1 cellular context compared by ENCODE assay signal in the genomic region with DNA sequence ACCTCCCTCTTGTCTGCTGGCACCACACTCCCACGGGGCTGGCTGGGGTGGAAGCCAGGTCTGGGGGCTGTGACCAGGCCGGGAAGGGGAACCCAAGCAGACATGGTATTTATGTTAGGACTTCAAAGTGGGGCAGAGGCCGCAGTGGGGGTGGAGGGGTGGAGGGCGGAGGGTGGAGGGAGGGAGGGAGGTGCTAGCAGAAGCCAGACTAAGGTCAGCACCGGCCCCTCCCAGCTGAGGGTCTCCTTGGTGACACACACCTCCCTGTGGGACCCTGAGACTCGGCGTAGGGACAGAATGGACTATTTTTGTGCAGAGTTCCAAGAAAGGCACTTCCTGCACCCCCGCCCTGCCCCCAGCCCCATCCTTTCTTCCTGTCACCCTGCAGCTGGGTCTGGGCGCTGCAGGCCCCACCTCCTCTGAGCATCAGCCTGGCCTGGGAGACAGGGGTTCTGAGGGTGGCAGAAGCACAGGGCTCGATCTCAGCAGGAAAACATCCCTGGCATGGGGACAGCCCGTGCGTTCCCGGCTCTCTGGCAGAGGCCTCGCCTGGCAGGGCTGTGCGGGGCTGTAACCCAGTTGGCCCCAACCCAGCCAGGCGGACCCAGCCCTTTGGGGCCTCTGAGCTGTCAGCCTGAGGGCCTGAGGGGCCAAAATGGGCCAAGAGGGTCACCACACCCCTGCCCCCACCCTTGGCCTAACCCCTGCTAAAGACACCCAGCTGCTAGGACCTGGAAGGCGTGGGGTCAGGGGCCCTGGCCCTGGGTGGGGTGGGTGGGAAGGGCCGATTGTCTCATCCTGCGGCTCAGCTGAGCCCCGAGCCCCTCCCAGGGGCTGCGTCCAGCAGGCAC.
TF ChIP-seq lines count a peak whose summit lies in the region.

No MANE protein-coding gene starts in this region.

TF ChIP-seq in IMR-90, 13 proteins besides CTCF, POLR2A, EP300 and RAD21:
- TF ChIP-seq, protein P1, sequence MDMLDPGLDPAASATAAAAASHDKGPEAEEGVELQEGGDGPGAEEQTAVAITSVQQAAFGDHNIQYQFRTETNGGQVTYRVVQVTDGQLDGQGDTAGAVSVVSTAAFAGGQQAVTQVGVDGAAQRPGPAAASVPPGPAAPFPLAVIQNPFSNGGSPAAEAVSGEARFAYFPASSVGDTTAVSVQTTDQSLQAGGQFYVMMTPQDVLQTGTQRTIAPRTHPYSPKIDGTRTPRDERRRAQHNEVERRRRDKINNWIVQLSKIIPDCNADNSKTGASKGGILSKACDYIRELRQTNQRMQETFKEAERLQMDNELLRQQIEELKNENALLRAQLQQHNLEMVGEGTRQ (IDR thresholded peaks at IDR 0.05; ENCODE audit: low read depth, low read length) = no peak
- TF ChIP-seq BHLHE40 (IDR thresholded peaks at IDR 0.05; ENCODE audit: low read depth, low read length) = peak; percentile 33; the same call in 1 of the 2 replicates
- TF ChIP-seq MAFK (IDR thresholded peaks at IDR 0.05; ENCODE audit: low read depth, low read length) = no peak
